ENCODE assay signal across 28 cellular contexts in genomic region chr13:41012536-41012935, GRCh38. TPM values are rescaled to one million over a fixed set of nuclear protein-coding genes. Genes with fewer than 3 reads are reported as not detected.
DNase-seq lines count a peak whose midpoint lies in the region; ATAC-seq, FAIRE-seq and TF ChIP-seq lines count a peak whose summit lies in the region.
"Had no signal": no experiment of that assay in that cellular context is flagged by ENCODE, and none has a peak within 500 bp of the region (broad histone marks: within the 10 kb centered on the region; RNA-seq: fewer than 3 reads in every experiment).

No MANE protein-coding gene starts in this region.

- H3K9ac ChIP-seq in HepG2 (ENCODE audit: insufficient read depth, low read depth, low read length): no peak overlapping the region

- WGBS in HepG2 (ENCODE audit: low lambda C conversion rate): 93% methylated on average over 2 of the region's 2 CpGs
- 93% methylated on average over 2 of the region's 2 CpGs for WGBS in right lobe of liver (ENCODE audit: insufficient coverage, low coverage, low lambda C conversion rate, missing lambda C conversion rate)

- intact Hi-C loops in HepG2 (cut with micrococcal nuclease; ENCODE audit: unreplicated experiment) (no loop called here), right lobe of liver (cut with DNase I) (no loop called here)
- intact Hi-C loops in activated T-helper 1 cell treated with anti-CD3 and anti-CD28 coated beads, Interleukin-12 subunit alpha, Interleukin-12 subunit beta, Interleukin-2, Interleukin-4 antibody, amounts not matched to agents 30 ng/mL and 10 ng/mL and 1 ng/mL, durations not matched to agents 14 hours and 24 hours and 36 hours (cut with micrococcal nuclease): loop anchor here (10.0 kb wide), 1 partner anchor 48 kb away; no protein-coding TSS in a partner anchor

- peak overlapping the region in 5 of 8 donors; percentile 26 to 62 (median 52) for H3K27ac Mint-ChIP-seq in CD8-positive, alpha-beta memory T cell
- peak overlapping the region; percentile 13 to 90 for H3K27ac Mint-ChIP-seq in T-cell
- peak overlapping the region in 7 of 10 donors; percentile 41 to 86 (median 76) for H3K27ac Mint-ChIP-seq in naive thymus-derived CD8-positive, alpha-beta T cell
- H3K27ac Mint-ChIP-seq in activated T-helper 1 cell treated with anti-CD3 and anti-CD28 coated beads, Interleukin-12 subunit alpha, Interleukin-12 subunit beta, Interleukin-2, Interleukin-4 antibody, amounts not matched to agents 30 ng/mL and 10 ng/mL and 1 ng/mL, durations not matched to agents 14 hours and 24 hours and 36 hours: no peak overlapping the region
- H3K27ac Mint-ChIP-seq: activated naive CD8-positive, alpha-beta T cell treated with anti-CD3 and anti-CD28 coated beads, Interleukin-2, amount 10 ng/mL, durations not matched to agents 7 days and 5 days; nephron progenitor cell; type B pancreatic cell had no signal

- no peaks in the 10 kb centered on the region for H3K27me3 Mint-ChIP-seq in CD8-positive, alpha-beta memory T cell
- H3K27me3 Mint-ChIP-seq in T-cell: no peaks in the 10 kb centered on the region
- no peaks in the 10 kb centered on the region for H3K27me3 Mint-ChIP-seq in naive thymus-derived CD8-positive, alpha-beta T cell
- no peaks in the 10 kb centered on the region for H3K27me3 Mint-ChIP-seq in activated T-helper 1 cell treated with anti-CD3 and anti-CD28 coated beads, Interleukin-12 subunit alpha, Interleukin-12 subunit beta, Interleukin-2, Interleukin-4 antibody, amounts not matched to agents 30 ng/mL and 10 ng/mL and 1 ng/mL, durations not matched to agents 14 hours and 24 hours and 36 hours (ENCODE audit: insufficient read depth)
- H3K27me3 Mint-ChIP-seq: activated CD4-positive, alpha-beta T cell treated with anti-CD3 and anti-CD28 coated beads, Interleukin-2, amount 10 ng/mL, durations not matched to agents 24 days and 14 days; activated CD8-positive, alpha-beta memory T cell treated with anti-CD3 and anti-CD28 coated beads, Interleukin-2, amount 10 ng/mL, durations not matched to agents 7 days and 5 days; activated naive CD8-positive, alpha-beta T cell treated with anti-CD3 and anti-CD28 coated beads, Interleukin-2, amount 10 ng/mL, durations not matched to agents 7 days and 5 days; type B pancreatic cell had no signal

- peaks cover 0 to 41% (median 2%) of the 10 kb centered on the region in 3 donors for H3K36me3 Mint-ChIP-seq in CD8-positive, alpha-beta memory T cell
- peaks cover 34% of the 10 kb centered on the region for H3K36me3 Mint-ChIP-seq in T-cell
- peaks cover 0 to 30% (median 9%) of the 10 kb centered on the region in 3 donors for H3K36me3 Mint-ChIP-seq in naive thymus-derived CD8-positive, alpha-beta T cell
- peaks cover 40% of the 10 kb centered on the region for H3K36me3 Mint-ChIP-seq in activated T-helper 1 cell treated with anti-CD3 and anti-CD28 coated beads, Interleukin-12 subunit alpha, Interleukin-12 subunit beta, Interleukin-2, Interleukin-4 antibody, amounts not matched to agents 30 ng/mL and 10 ng/mL and 1 ng/mL, durations not matched to agents 14 hours and 24 hours and 36 hours (ENCODE audit: low read depth)

- no peaks in the 10 kb centered on the region for H3K9me3 Mint-ChIP-seq in CD8-positive, alpha-beta memory T cell
- no peaks in the 10 kb centered on the region for H3K9me3 Mint-ChIP-seq in T-cell
- H3K9me3 Mint-ChIP-seq in naive thymus-derived CD8-positive, alpha-beta T cell: no peaks in the 10 kb centered on the region
- no peaks in the 10 kb centered on the region for H3K9me3 Mint-ChIP-seq in activated T-helper 1 cell treated with anti-CD3 and anti-CD28 coated beads, Interleukin-12 subunit alpha, Interleukin-12 subunit beta, Interleukin-2, Interleukin-4 antibody, amounts not matched to agents 30 ng/mL and 10 ng/mL and 1 ng/mL, durations not matched to agents 14 hours and 24 hours and 36 hours
- H3K9me3 Mint-ChIP-seq: activated CD4-positive, alpha-beta T cell treated with anti-CD3 and anti-CD28 coated beads, Interleukin-2, amount 10 ng/mL, durations not matched to agents 24 days and 14 days; activated naive CD8-positive, alpha-beta T cell treated with anti-CD3 and anti-CD28 coated beads, Interleukin-2, amount 10 ng/mL, durations not matched to agents 7 days and 5 days; nephron progenitor cell had no signal

- in situ Hi-C loops in HepG2 (cut with HindIII; ENCODE audit: extremely low pct_ligation_motif_present, low pct_unique_long_range_greater_than_20kb): no loop called here

- DNase-seq in HepG2 (ENCODE audit: low spot score) (no peak), right lobe of liver (no peak), T-cell (no peak), HCEC 1CT (no peak), foreskin keratinocyte (no peak)
- DNase-seq in CD8-positive, alpha-beta memory T cell: no peak
- no peak for DNase-seq in naive thymus-derived CD8-positive, alpha-beta T cell
- DNase-seq in activated T-helper 1 cell treated with anti-CD3 and anti-CD28 coated beads, Interleukin-12 subunit alpha, Interleukin-12 subunit beta, Interleukin-2, Interleukin-4 antibody, amounts not matched to agents 30 ng/mL and 10 ng/mL and 1 ng/mL, durations not matched to agents 14 hours and 24 hours and 36 hours (ENCODE audit: low spot score): no peak
- DNase-seq: activated CD8-positive, alpha-beta memory T cell treated with anti-CD3 and anti-CD28 coated beads, Interleukin-2, amount 10 ng/mL, durations not matched to agents 7 days and 5 days; activated naive CD8-positive, alpha-beta T cell treated with anti-CD3 and anti-CD28 coated beads, Interleukin-2, amount 10 ng/mL, durations not matched to agents 7 days and 5 days; EL; lower lobe of right lung; MV-4-11; NCI-H146; nephron progenitor cell; SHP77 treated with DMSO at 0.1 percent for 48 hours; stimulated activated CD4-positive, alpha-beta T cell treated with anti-CD3 and anti-CD28 coated beads, Interleukin-4, amount 100 ng/mL, for 24 hours; T1000 had no signal

- POLR2A ChIA-PET in HepG2 (lab: Yijun Ruan, JAX) (interaction anchor here (0.7 to 2.1 kb wide), 2 partner anchors 26 to 48 kb away, joined by 4 to 7 read pairs; partner anchors contain the start of gene WBP4), T-cell (lab: Charles Lee) (interaction anchor here (0.6 to 1.5 kb wide), 13 partner anchors 11 to 1182 kb away, joined by 3 to 15 read pairs (median 6); no protein-coding TSS in a partner anchor)
- POLR2A ChIA-PET in CD8-positive, alpha-beta memory T cell (lab: Charles Lee): no interaction called here
- POLR2A ChIA-PET in naive thymus-derived CD8-positive, alpha-beta T cell (lab: Charles Lee): interaction anchor here (0.6 to 4.3 kb wide), 8 partner anchors 8 to 91 kb away, joined by 3 to 17 read pairs (median 4); partner anchors contain the start of gene WBP4

- no peaks in the 10 kb centered on the region for H3K36me3 ChIP-seq in HepG2 (replicated peaks in 1 of 2; ENCODE audit: control insufficient read depth in 1 of 2, insufficient read depth in 2 of 2, low read length in 2 of 2)
- H3K36me3 ChIP-seq in right lobe of liver: no peaks in the 10 kb centered on the region
- no peaks in the 10 kb centered on the region for H3K36me3 ChIP-seq in CD8-positive, alpha-beta memory T cell (ENCODE audit: insufficient read depth, low read length)
- H3K36me3 ChIP-seq: cardiac muscle cell, gastroesophageal sphincter, lower lobe of right lung had no signal

- no peak for TF ChIP-seq RAD21 in HepG2 (CRISPR knock-in tag; IDR thresholded peaks at IDR 0.05)

- H3K9me3 ChIP-seq in HepG2 (ENCODE audit: low read length): no peaks in the 10 kb centered on the region
- H3K9me3 ChIP-seq in right lobe of liver: no peaks in the 10 kb centered on the region
- H3K9me3 ChIP-seq in CD8-positive, alpha-beta memory T cell (ENCODE audit: low read length): no peaks in the 10 kb centered on the region
- H3K9me3 ChIP-seq: gastroesophageal sphincter, lower lobe of right lung had no signal

- no peaks in the 10 kb centered on the region for H4K20me1 ChIP-seq in HepG2 (ENCODE audit: insufficient read depth, low read length)

- no TSS peak for BruUV-seq in HepG2 (replicated peaks; lab: Mats Ljungman, UMichigan)

- no peak for TF ChIP-seq CTCF in HepG2 (CRISPR knock-in tag; IDR thresholded peaks at IDR 0.05)
- no peak for TF ChIP-seq CTCF in right lobe of liver (IDR thresholded peaks at IDR 0.05)
- no peak for TF ChIP-seq CTCF in foreskin keratinocyte (conservative IDR thresholded peaks at IDR 0.05)

- no peak overlapping the region for H2AFZ ChIP-seq in HepG2 (ENCODE audit: low read length)
- H2AFZ ChIP-seq: hepatocyte had no signal

- peaks cover 94% of the 10 kb centered on the region for H3K79me2 ChIP-seq in HepG2 (ENCODE audit: insufficient read depth, low read length)

- H3K4me2 ChIP-seq in HepG2 (ENCODE audit: low read depth, low read length): no peak overlapping the region
- H3K4me2 ChIP-seq: hepatocyte had no signal

- H3K4me1 ChIP-seq in HepG2 (ENCODE audit: insufficient read depth, low read length) (peaks cover 83% of the 10 kb centered on the region), right lobe of liver (peaks cover 0 to 21% (median 7%) of the 10 kb centered on the region in 4 donors), foreskin keratinocyte (peaks cover 26% of the 10 kb centered on the region)
- H3K4me1 ChIP-seq in CD8-positive, alpha-beta memory T cell (ENCODE audit: insufficient read depth, low read length): peaks cover 59% of the 10 kb centered on the region

- CTCF ChIA-PET in HepG2 (lab: Yijun Ruan, JAX; ENCODE audit: low intra/inter-chr PET ratio, low total read pairs) (no interaction called here), T-cell (lab: Charles Lee) (interaction anchor here (0.6 to 2.3 kb wide), 14 partner anchors 7 to 672 kb away, joined by 3 to 10 read pairs (median 4); no protein-coding TSS in a partner anchor)
- CTCF ChIA-PET in CD8-positive, alpha-beta memory T cell (lab: Charles Lee): interaction anchor here (0.7 to 1.4 kb wide), 7 partner anchors 10 to 455 kb away, joined by 3 to 4 read pairs (median 3); no protein-coding TSS in a partner anchor

- H3K4me3 ChIP-seq in HepG2 (replicated peaks in 1 of 3; ENCODE audit: insufficient read depth in 1 of 3, low read depth in 2 of 3, low read length in 3 of 3) (no peak overlapping the region), right lobe of liver (no peak overlapping the region)
- no peak overlapping the region for H3K4me3 ChIP-seq in CD8-positive, alpha-beta memory T cell (ENCODE audit: low read length)
- H3K4me3 ChIP-seq: cardiac muscle cell, gastroesophageal sphincter, hepatocyte, lower lobe of right lung had no signal

- peaks cover 63 to 90% (median 81%) of the 10 kb centered on the region in 3 donors for H3K4me1 Mint-ChIP-seq in CD8-positive, alpha-beta memory T cell
- H3K4me1 Mint-ChIP-seq in T-cell: peaks cover 66 to 82% (median 69%) of the 10 kb centered on the region in 3 donors
- peaks cover 26 to 83% (median 60%) of the 10 kb centered on the region in 4 donors for H3K4me1 Mint-ChIP-seq in naive thymus-derived CD8-positive, alpha-beta T cell
- peaks cover 72% of the 10 kb centered on the region for H3K4me1 Mint-ChIP-seq in activated T-helper 1 cell treated with anti-CD3 and anti-CD28 coated beads, Interleukin-12 subunit alpha, Interleukin-12 subunit beta, Interleukin-2, Interleukin-4 antibody, amounts not matched to agents 30 ng/mL and 10 ng/mL and 1 ng/mL, durations not matched to agents 14 hours and 24 hours and 36 hours (ENCODE audit: low read depth)

- TF ChIP-seq EP300 in HepG2 (IDR thresholded peaks at IDR 0.05; ENCODE audit: low read depth in 2 of 2, low read length in 2 of 2): no peak
- TF ChIP-seq EP300 in HepG2 (CRISPR knock-in tag; IDR thresholded peaks at IDR 0.05; ENCODE audit: borderline replicate concordance): no peak

- H3K27me3 ChIP-seq in HepG2 (ENCODE audit: control insufficient read depth in 1 of 2, insufficient read depth in 2 of 2, low read length in 2 of 2) (no peaks in the 10 kb centered on the region), right lobe of liver (no peaks in the 10 kb centered on the region), foreskin keratinocyte (no peaks in the 10 kb centered on the region)
- H3K27me3 ChIP-seq in CD8-positive, alpha-beta memory T cell (ENCODE audit: insufficient read depth, low read length, poor library complexity, severe bottlenecking): no peaks in the 10 kb centered on the region
- H3K27me3 ChIP-seq: cardiac muscle cell, gastroesophageal sphincter, hepatocyte had no signal

- H3K27ac ChIP-seq in HepG2 (ENCODE audit: extremely low read length, insufficient read depth, low read length) (no peak overlapping the region), right lobe of liver (no peak overlapping the region), foreskin keratinocyte (no peak overlapping the region)
- H3K27ac ChIP-seq in CD8-positive, alpha-beta memory T cell (ENCODE audit: low read depth, low read length): no peak overlapping the region
- H3K27ac ChIP-seq: C4-2B, cardiac muscle cell, gastroesophageal sphincter, hepatocyte, lower lobe of right lung had no signal

- no peak for FAIRE-seq in HepG2 (lab: Jason Lieb, UNC)
- FAIRE-seq: astrocyte, colon, GM18507, RCC 7860 had no signal

- no peak for ATAC-seq in HepG2
- ATAC-seq in right lobe of liver: no peak
- no peak for ATAC-seq in T-cell (replicated peaks in 1 of 4)
- no peak for ATAC-seq in naive thymus-derived CD8-positive, alpha-beta T cell
- no peak for ATAC-seq in foreskin keratinocyte
- ATAC-seq: activated CD8-positive, alpha-beta memory T cell treated with anti-CD3 and anti-CD28 coated beads, Interleukin-2, amount 10 ng/mL, durations not matched to agents 7 days and 5 days; gastroesophageal sphincter; lower lobe of right lung had no signal

- TF ChIP-seq POLR2A in HepG2 (IDR thresholded peaks at IDR 0.05; ENCODE audit: insufficient read depth in 1 of 2, low read depth in 2 of 2, low read length in 2 of 2) (no peak), right lobe of liver (IDR thresholded peaks at IDR 0.05) (no peak)

- H3K4me3 Mint-ChIP-seq in CD8-positive, alpha-beta memory T cell: peak overlapping the region in 3 of 7 donors; percentile 44 to 63 (median 54)
- peak overlapping the region in 2 of 3 donors; percentile 14 to 41 for H3K4me3 Mint-ChIP-seq in T-cell
- peak overlapping the region in 6 of 10 donors; percentile 30 to 63 (median 40) for H3K4me3 Mint-ChIP-seq in naive thymus-derived CD8-positive, alpha-beta T cell
- no peak overlapping the region for H3K4me3 Mint-ChIP-seq in activated T-helper 1 cell treated with anti-CD3 and anti-CD28 coated beads, Interleukin-12 subunit alpha, Interleukin-12 subunit beta, Interleukin-2, Interleukin-4 antibody, amounts not matched to agents 30 ng/mL and 10 ng/mL and 1 ng/mL, durations not matched to agents 14 hours and 24 hours and 36 hours
- H3K4me3 Mint-ChIP-seq: nephron progenitor cell, type B pancreatic cell had no signal

RNA-seq across cellular contexts. Expression of gene ELF1, which starts 6.6 kb away (rescaled TPM):
- total RNA-seq in HepG2 (2016; rRNA removed; fragmentation: Illumina TruSeq; extraction: Trizol) (71.5 and 91.5 TPM in 2 replicates), right lobe of liver (10 to 100 TPM; 24.1 to 35.4 (median 31.0) TPM), T-cell (100 to 1,000 TPM; 133 to 221 (median 146) TPM), foreskin keratinocyte (42.0 and 46.9 TPM in 2 replicates)
- total RNA-seq in HepG2 (2016; cell fraction: cytosol; rRNA removed; fragmentation: Illumina TruSeq; extraction: Trizol; ENCODE audit: low read depth): 12.1 and 14.2 TPM in 2 replicates
- 70.6 and 87.4 TPM in 2 replicates for total RNA-seq in HepG2 (2016; cell fraction: insoluble cytoplasmic fraction; rRNA removed; fragmentation: Illumina TruSeq; extraction: Trizol)
- 24.5 and 26.2 TPM in 2 replicates for total RNA-seq in HepG2 (2016; cell fraction: membrane; rRNA removed; fragmentation: Illumina TruSeq; extraction: Trizol)
- 78.4 and 79.2 TPM in 2 replicates for total RNA-seq in HepG2 (2016; cell fraction: nucleus; rRNA removed; fragmentation: Illumina TruSeq; extraction: Trizol)
- polyA plus RNA-seq in HepG2 (2011; rRNA removed) (24.6 and 26.5 TPM in 2 replicates), foreskin keratinocyte (10.2 and 10.6 TPM in 2 replicates)
- 14.1 and 18.0 TPM in 2 replicates for polyA plus RNA-seq in HepG2 (2011; cell fraction: cytosol; rRNA removed)
- polyA plus RNA-seq in HepG2 (2011; cell fraction: nucleus; rRNA removed): 15.7 and 16.1 TPM in 2 replicates
- 28.9 and 32.2 TPM in 2 replicates for polyA plus RNA-seq in HepG2 (2012)
- polyA plus RNA-seq in HepG2 (2016; cell fraction: cytosol; fragmentation: Illumina TruSeq; extraction: Trizol; ENCODE audit: low read depth): 1.6 and 1.9 TPM in 2 replicates
- polyA plus RNA-seq in HepG2 (2016; cell fraction: insoluble cytoplasmic fraction; fragmentation: Illumina TruSeq; extraction: Trizol; ENCODE audit: low read depth): 55.8 and 56.2 TPM in 2 replicates
- 6.4 and 6.6 TPM in 2 replicates for polyA plus RNA-seq in HepG2 (2016; cell fraction: membrane; fragmentation: Illumina TruSeq; extraction: Trizol; ENCODE audit: low read depth)
- 46.4 and 47.1 TPM in 2 replicates for polyA plus RNA-seq in HepG2 (2016; cell fraction: nucleus; fragmentation: Illumina TruSeq; extraction: Trizol; ENCODE audit: insufficient read depth, low read depth)
- polyA minus RNA-seq in HepG2 (2011; rRNA and poly(A)+ RNA removed; ENCODE audit: low replicate concordance): 18.2 and 60.6 TPM in 2 replicates
- 29.5 and 31.8 TPM in 2 replicates for polyA minus RNA-seq in HepG2 (2011; cell fraction: cytosol; rRNA and poly(A)+ RNA removed)
- polyA minus RNA-seq in HepG2 (2011; cell fraction: nucleus; rRNA and poly(A)+ RNA removed): 77.6 and 81.4 TPM in 2 replicates
- 10 to 100 TPM; 76.8 to 77.6 TPM for total RNA-seq in CD8-positive, alpha-beta memory T cell
- 139 TPM for polyA plus RNA-seq in CD8-positive, alpha-beta memory T cell
- total RNA-seq in naive thymus-derived CD8-positive, alpha-beta T cell: 100 to 1,000 TPM; 184 to 200 TPM
- polyA plus RNA-seq in naive thymus-derived CD8-positive, alpha-beta T cell: 100 to 1,000 TPM; 127 to 155 (median 130) TPM
- 75.3 and 76.8 TPM in 2 replicates for total RNA-seq in activated T-helper 1 cell treated with anti-CD3 and anti-CD28 coated beads, Interleukin-12 subunit alpha, Interleukin-12 subunit beta, Interleukin-2, Interleukin-4 antibody, amounts not matched to agents 30 ng/mL and 10 ng/mL and 1 ng/mL, durations not matched to agents 14 hours and 24 hours and 36 hours

RNA-seq across cellular contexts. Expression of gene WBP4, which starts 48.8 kb away (rescaled TPM):
- total RNA-seq in HepG2 (2016; rRNA removed; fragmentation: Illumina TruSeq; extraction: Trizol) (11.7 and 16.8 TPM in 2 replicates), right lobe of liver (1 to 10 TPM; 3.8 to 6.9 (median 4.6) TPM), T-cell (1 to 10 TPM; 4.3 to 7.6 (median 4.8) TPM), foreskin keratinocyte (14.9 and 15.6 TPM in 2 replicates)
- total RNA-seq in HepG2 (2016; cell fraction: cytosol; rRNA removed; fragmentation: Illumina TruSeq; extraction: Trizol; ENCODE audit: low read depth): 1.8 and 2.7 TPM in 2 replicates
- total RNA-seq in HepG2 (2016; cell fraction: insoluble cytoplasmic fraction; rRNA removed; fragmentation: Illumina TruSeq; extraction: Trizol): 12.5 and 16.9 TPM in 2 replicates
- total RNA-seq in HepG2 (2016; cell fraction: membrane; rRNA removed; fragmentation: Illumina TruSeq; extraction: Trizol): 4.5 and 4.9 TPM in 2 replicates
- total RNA-seq in HepG2 (2016; cell fraction: nucleus; rRNA removed; fragmentation: Illumina TruSeq; extraction: Trizol): 8.6 and 8.7 TPM in 2 replicates
- polyA plus RNA-seq in HepG2 (2011; rRNA removed) (5.6 and 6.7 TPM in 2 replicates), foreskin keratinocyte (12.6 and 14.8 TPM in 2 replicates)
- polyA plus RNA-seq in HepG2 (2011; cell fraction: cytosol; rRNA removed): 2.7 and 3.8 TPM in 2 replicates
- polyA plus RNA-seq in HepG2 (2011; cell fraction: nucleus; rRNA removed): 2.8 and 4.4 TPM in 2 replicates
- 9.8 and 11.1 TPM in 2 replicates for polyA plus RNA-seq in HepG2 (2012)
- polyA plus RNA-seq in HepG2 (2016; cell fraction: cytosol; fragmentation: Illumina TruSeq; extraction: Trizol; ENCODE audit: low read depth): 1.0 and 1.1 TPM in 2 replicates
- polyA plus RNA-seq in HepG2 (2016; cell fraction: insoluble cytoplasmic fraction; fragmentation: Illumina TruSeq; extraction: Trizol; ENCODE audit: low read depth): 18.0 and 18.9 TPM in 2 replicates
- 2.6 and 3.2 TPM in 2 replicates for polyA plus RNA-seq in HepG2 (2016; cell fraction: membrane; fragmentation: Illumina TruSeq; extraction: Trizol; ENCODE audit: low read depth)
- polyA plus RNA-seq in HepG2 (2016; cell fraction: nucleus; fragmentation: Illumina TruSeq; extraction: Trizol; ENCODE audit: insufficient read depth, low read depth): 14.5 and 15.5 TPM in 2 replicates
- polyA minus RNA-seq in HepG2 (2011; rRNA and poly(A)+ RNA removed; ENCODE audit: low replicate concordance): 0.91 and 1.3 TPM in 2 replicates
- 3.2 and 3.7 TPM in 2 replicates for polyA minus RNA-seq in HepG2 (2011; cell fraction: cytosol; rRNA and poly(A)+ RNA removed)
- polyA minus RNA-seq in HepG2 (2011; cell fraction: nucleus; rRNA and poly(A)+ RNA removed): 8.1 and 9.2 TPM in 2 replicates
- 10 to 100 TPM; 15.5 to 15.8 TPM for total RNA-seq in CD8-positive, alpha-beta memory T cell
- 4.7 TPM for polyA plus RNA-seq in CD8-positive, alpha-beta memory T cell
- 1 to 10 TPM; 8.8 to 9.0 TPM for total RNA-seq in naive thymus-derived CD8-positive, alpha-beta T cell
- 1 to 10 TPM; 3.7 to 4.9 (median 3.9) TPM for polyA plus RNA-seq in naive thymus-derived CD8-positive, alpha-beta T cell
- total RNA-seq in activated T-helper 1 cell treated with anti-CD3 and anti-CD28 coated beads, Interleukin-12 subunit alpha, Interleukin-12 subunit beta, Interleukin-2, Interleukin-4 antibody, amounts not matched to agents 30 ng/mL and 10 ng/mL and 1 ng/mL, durations not matched to agents 14 hours and 24 hours and 36 hours: 13.4 and 14.0 TPM in 2 replicates
